In the genomic region with DNA sequence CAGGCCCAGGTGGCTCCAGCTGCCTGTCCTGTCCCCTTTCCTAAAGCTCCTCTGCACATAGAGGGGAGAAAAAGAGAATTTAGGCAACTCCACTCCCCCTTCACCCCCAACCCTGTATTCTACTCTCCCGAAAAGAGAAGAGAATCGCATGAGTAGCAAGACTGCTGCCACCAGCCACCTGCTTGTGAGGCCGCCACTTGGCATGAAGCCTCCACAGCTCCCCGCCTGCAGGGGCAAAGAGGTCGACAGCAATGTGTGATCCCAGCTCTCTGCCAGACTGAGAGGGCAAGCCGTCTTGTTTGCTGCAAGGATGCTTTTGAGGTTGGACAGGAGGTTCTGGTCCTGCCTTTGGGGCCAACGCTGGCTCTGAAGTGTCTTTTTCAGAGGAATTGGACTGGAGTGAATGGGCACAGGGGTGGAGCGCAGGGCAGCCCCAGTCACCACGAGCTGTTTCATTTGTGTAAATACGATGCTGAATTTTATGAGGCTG, we compare ENCODE assay signal across 29 cellular contexts.
"Had no signal": no experiment of that assay in that cellular context is flagged by ENCODE, and none has a peak within 500 bp of the region (broad histone marks: within the 10 kb centered on the region; RNA-seq: fewer than 3 reads in every experiment).

No MANE protein-coding gene starts in this region.

- H3K9me3 ChIP-seq: left lung, lower lobe of right lung, mucosa of descending colon, pancreas, prostate gland, suprapubic skin, thoracic aorta, tibial artery, upper lobe of right lung had no signal

- H3K4me1 ChIP-seq: left lung, lower lobe of right lung, pancreas, prostate gland, suprapubic skin, tibial artery, upper lobe of right lung had no signal

- ATAC-seq: left colon; left lung; lower lobe of right lung; mucosa of descending colon; naive thymus-derived CD4-positive, alpha-beta T cell; natural killer cell treated with Interleukin-12 subunit alpha and Interleukin-12 subunit beta and Interleukin-15 and Interleukin-18, amount 100 ng/mL, for 72 hours; pancreas; right cardiac atrium; stimulated activated naive B cell treated with anti-CD40 and anti-IgM and Interleukin-4, amounts not matched to agents 10 μg/mL and 1 μg/mL and 100 μg/mL, for 72 hours; stimulated activated naive CD8-positive, alpha-beta T cell treated with anti-CD3 and anti-CD28 coated beads, Interleukin-15, Interleukin-2, amounts not matched to agents 100 U/mL and 50 U/mL, for 24 hours; upper lobe of right lung had no signal

- H3K4me3 Mint-ChIP-seq: immature natural killer cell; naive thymus-derived CD4-positive, alpha-beta T cell; natural killer cell treated with Interleukin-12 subunit alpha and Interleukin-12 subunit beta and Interleukin-15 and Interleukin-18, amount 100 ng/mL, for 72 hours; neural crest cell; stimulated activated naive B cell treated with anti-CD40 and anti-IgM and Interleukin-4, amounts not matched to agents 10 μg/mL and 1 μg/mL and 100 μg/mL, for 72 hours had no signal

- H3K9me3 Mint-ChIP-seq: immature natural killer cell; natural killer cell treated with Interleukin-12 subunit alpha and Interleukin-12 subunit beta and Interleukin-15 and Interleukin-18, amount 100 ng/mL, for 72 hours; stimulated activated naive B cell treated with anti-CD40 and anti-IgM and Interleukin-4, amounts not matched to agents 10 μg/mL and 1 μg/mL and 100 μg/mL, for 72 hours had no signal

- DNase-seq: hypothalamus; immature natural killer cell; left colon; lower lobe of right lung; mammary epithelial cell; mesendoderm; midbrain; mucosa of descending colon; naive thymus-derived CD4-positive, alpha-beta T cell; nucleus accumbens; pancreas; retina; right cardiac atrium; stimulated activated CD4-positive, alpha-beta T cell treated with anti-CD3 and anti-CD28 coated beads, Interleukin-12 subunit alpha, Interleukin-12 subunit beta, amount 100 ng/mL, for 4 hours; stimulated activated CD4-positive, alpha-beta T cell treated with anti-CD3 and anti-CD28 coated beads, Interleukin-15, amount 100 ng/mL, for 24 hours; stimulated activated CD4-positive, alpha-beta T cell treated with anti-CD3 and anti-CD28 coated beads, Interleukin-2, amount 100 ng/mL, for 24 hours; stimulated activated CD4-positive, alpha-beta T cell treated with anti-CD3 and anti-CD28 coated beads, Interleukin-4, amount 100 ng/mL, for 1 hour; stimulated activated naive B cell treated with anti-CD40 and anti-IgM and Interleukin-4, amounts not matched to agents 10 μg/mL and 1 μg/mL and 100 μg/mL, for 72 hours; stimulated activated naive CD8-positive, alpha-beta T cell treated with anti-CD3 and anti-CD28 coated beads, Interleukin-15, Interleukin-2, amounts not matched to agents 100 U/mL and 50 U/mL, for 24 hours; tibial artery; trophoblast cell; upper lobe of right lung had no signal

- H3K36me3 ChIP-seq: pancreas, prostate gland, suprapubic skin, thoracic aorta, tibial artery, upper lobe of right lung had no signal

- H3K27me3 ChIP-seq: suprapubic skin, tibial artery, upper lobe of right lung had no signal

- H3K36me3 Mint-ChIP-seq: immature natural killer cell; naive thymus-derived CD4-positive, alpha-beta T cell; natural killer cell treated with Interleukin-12 subunit alpha and Interleukin-12 subunit beta and Interleukin-15 and Interleukin-18, amount 100 ng/mL, for 72 hours; stimulated activated naive B cell treated with anti-CD40 and anti-IgM and Interleukin-4, amounts not matched to agents 10 μg/mL and 1 μg/mL and 100 μg/mL, for 72 hours had no signal

- H3K27ac ChIP-seq: left lung, lower lobe of right lung, pancreas, prostate gland, suprapubic skin, thoracic aorta, tibial artery, upper lobe of right lung had no signal

- H3K4me1 Mint-ChIP-seq: immature natural killer cell; naive thymus-derived CD4-positive, alpha-beta T cell; neural crest cell; stimulated activated naive B cell treated with anti-CD40 and anti-IgM and Interleukin-4, amounts not matched to agents 10 μg/mL and 1 μg/mL and 100 μg/mL, for 72 hours had no signal

- H3K27ac Mint-ChIP-seq: immature natural killer cell; naive thymus-derived CD4-positive, alpha-beta T cell; natural killer cell treated with Interleukin-12 subunit alpha and Interleukin-12 subunit beta and Interleukin-15 and Interleukin-18, amount 100 ng/mL, for 72 hours; stimulated activated naive B cell treated with anti-CD40 and anti-IgM and Interleukin-4, amounts not matched to agents 10 μg/mL and 1 μg/mL and 100 μg/mL, for 72 hours had no signal

- H3K4me3 ChIP-seq: left lung, lower lobe of right lung, mucosa of descending colon, pancreas, prostate gland, smooth muscle cell, suprapubic skin, thoracic aorta, tibial artery, upper lobe of right lung had no signal
